Comparison of ENCODE assay signal across 1 cellular context in genomic region chr1:201982082-201982922, GRCh38.
TF ChIP-seq lines count a peak whose summit lies in the region.

TSS of gene RNPEP (plus strand) at chr1:201982648. CDS start at chr1:201982667, 19 bp downstream.

TF ChIP-seq in WTC11, 78 proteins besides CTCF, POLR2A, EP300 and RAD21 (continued from another document):
- TF ChIP-seq STAT6 (CRISPR knock-in tag; conservative IDR thresholded peaks at IDR 0.05; ENCODE audit: low read depth), result no peak
- TF ChIP-seq ETV6 (CRISPR knock-in tag; IDR thresholded peaks at IDR 0.05), result no peak
- 0 out of 2 replicates have a peak, but pooled peaks have one; percentile 77 for TF ChIP-seq ZNF232 (CRISPR knock-in tag; IDR thresholded peaks at IDR 0.05)
- TF ChIP-seq, protein P1, sequence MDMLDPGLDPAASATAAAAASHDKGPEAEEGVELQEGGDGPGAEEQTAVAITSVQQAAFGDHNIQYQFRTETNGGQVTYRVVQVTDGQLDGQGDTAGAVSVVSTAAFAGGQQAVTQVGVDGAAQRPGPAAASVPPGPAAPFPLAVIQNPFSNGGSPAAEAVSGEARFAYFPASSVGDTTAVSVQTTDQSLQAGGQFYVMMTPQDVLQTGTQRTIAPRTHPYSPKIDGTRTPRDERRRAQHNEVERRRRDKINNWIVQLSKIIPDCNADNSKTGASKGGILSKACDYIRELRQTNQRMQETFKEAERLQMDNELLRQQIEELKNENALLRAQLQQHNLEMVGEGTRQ (CRISPR knock-in tag; IDR thresholded peaks at IDR 0.05), result no peak
- TF ChIP-seq ZNF423 (CRISPR knock-in tag; IDR thresholded peaks at IDR 0.05), result no peak
- 0 out of 2 replicates have a peak, but pooled peaks have one; percentile 13 for TF ChIP-seq ZNF317 (CRISPR knock-in tag; IDR thresholded peaks at IDR 0.05; ENCODE audit: borderline replicate concordance, low read depth)
- no peak for TF ChIP-seq IRF2 (CRISPR knock-in tag; IDR thresholded peaks at IDR 0.05; ENCODE audit: borderline replicate concordance, low read depth)
